8 cellular contexts compared by ENCODE assay signal in the genomic region with DNA sequence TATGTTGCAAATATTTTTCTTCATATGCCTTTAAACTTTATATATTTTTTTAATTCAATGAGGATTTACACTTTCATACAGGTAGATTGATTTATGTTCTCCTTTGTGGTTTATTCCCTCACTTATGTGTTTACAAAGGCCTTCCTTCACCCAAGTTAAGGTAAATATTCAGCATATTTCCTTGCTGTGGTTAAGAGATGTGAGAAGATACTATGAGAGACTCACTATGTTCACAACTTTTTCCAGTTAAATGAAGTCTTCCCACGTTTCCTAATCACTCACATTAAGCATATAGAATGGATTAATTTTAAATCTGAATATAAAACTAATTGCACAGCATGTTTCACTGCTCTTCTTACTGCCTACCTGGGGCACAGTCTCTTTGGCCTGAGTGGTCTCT. TPM values are rescaled to one million over a fixed set of nuclear protein-coding genes. Genes with fewer than 3 reads are reported as not detected.
DNase-seq lines count a peak whose midpoint lies in the region; ATAC-seq lines count a peak whose summit lies in the region.

No MANE protein-coding gene starts in this region.

- H3K27ac ChIP-seq in iPS-20b (ENCODE audit: low read length): peak overlapping the region; percentile 88
- peak overlapping the region; percentile 80 for H3K27ac ChIP-seq in substantia nigra (ENCODE audit: low read depth, low read length, poor library complexity, severe bottlenecking)

- no peaks in the 10 kb centered on the region for H3K27me3 Mint-ChIP-seq in T-helper 2 cell treated with Interferon-gamma antibody and Interleukin-4, amounts not matched to agents 5 μg/mL and 100 μg/mL, for 36 hours (ENCODE audit: low read depth)
- H3K27me3 Mint-ChIP-seq in activated CD8-positive, alpha-beta T cell treated with anti-CD3 and anti-CD28 coated beads, Interleukin-2, amount 10 ng/mL, durations not matched to agents 7 days and 5 days (ENCODE audit: low read depth): no peaks in the 10 kb centered on the region

- H3K4me3 ChIP-seq in iPS-20b (ENCODE audit: low read length): peak overlapping the region; percentile 84

- peak overlapping the region; percentile 96 for H3K4me3 Mint-ChIP-seq in T-helper 2 cell treated with Interferon-gamma antibody and Interleukin-4, amounts not matched to agents 5 μg/mL and 100 μg/mL, for 36 hours
- peak overlapping the region; percentile 92 for H3K4me3 Mint-ChIP-seq in activated CD8-positive, alpha-beta T cell treated with anti-CD3 and anti-CD28 coated beads, Interleukin-2, amount 10 ng/mL, durations not matched to agents 7 days and 5 days

- peaks cover 10% of the 10 kb centered on the region for H3K36me3 Mint-ChIP-seq in T-helper 2 cell treated with Interferon-gamma antibody and Interleukin-4, amounts not matched to agents 5 μg/mL and 100 μg/mL, for 36 hours (ENCODE audit: low read depth)
- peaks cover 11% of the 10 kb centered on the region for H3K36me3 Mint-ChIP-seq in activated CD8-positive, alpha-beta T cell treated with anti-CD3 and anti-CD28 coated beads, Interleukin-2, amount 10 ng/mL, durations not matched to agents 7 days and 5 days (ENCODE audit: low read depth)

- no peaks in the 10 kb centered on the region for H3K9me3 Mint-ChIP-seq in T-helper 2 cell treated with Interferon-gamma antibody and Interleukin-4, amounts not matched to agents 5 μg/mL and 100 μg/mL, for 36 hours
- no peaks in the 10 kb centered on the region for H3K9me3 Mint-ChIP-seq in activated CD8-positive, alpha-beta T cell treated with anti-CD3 and anti-CD28 coated beads, Interleukin-2, amount 10 ng/mL, durations not matched to agents 7 days and 5 days (ENCODE audit: insufficient read depth)

- peaks cover 44% of the 10 kb centered on the region for H3K4me1 Mint-ChIP-seq in T-helper 2 cell treated with Interferon-gamma antibody and Interleukin-4, amounts not matched to agents 5 μg/mL and 100 μg/mL, for 36 hours (ENCODE audit: low read depth)
- peaks cover 52% of the 10 kb centered on the region for H3K4me1 Mint-ChIP-seq in activated CD8-positive, alpha-beta T cell treated with anti-CD3 and anti-CD28 coated beads, Interleukin-2, amount 10 ng/mL, durations not matched to agents 7 days and 5 days (ENCODE audit: low read depth)

- H3K9ac ChIP-seq in iPS-20b (ENCODE audit: low read depth, low read length): peak overlapping the region; percentile 81

- DNase-seq in T-helper 2 cell treated with Interferon-gamma antibody and Interleukin-4, amounts not matched to agents 5 μg/mL and 100 μg/mL, for 36 hours (ENCODE audit: low spot score): no peak
- DNase-seq in T-helper 2 cell: no peak
- DNase-seq in activated CD8-positive, alpha-beta T cell treated with anti-CD3 and anti-CD28 coated beads, Interleukin-2, amount 10 ng/mL, durations not matched to agents 7 days and 5 days: no peak
- no peak for DNase-seq in substantia nigra (lab: John Stamatoyannopoulos, UW)
- DNase-seq in NOMO-1 (lab: John Stamatoyannopoulos, UW; ENCODE audit: unreplicated experiment in 2 of 2): no peak
- DNase-seq in NCI-H2171 (lab: John Stamatoyannopoulos, UW): no peak
- no peak for DNase-seq in stimulated activated CD4-positive, alpha-beta T cell treated with anti-CD3 and anti-CD28 coated beads, Interleukin-4, amount 100 ng/mL, for 4 hours

- H3K4me1 ChIP-seq in iPS-20b (ENCODE audit: insufficient read depth, low read length): peaks cover 31% of the 10 kb centered on the region

- CTCF ChIA-PET in activated CD8-positive, alpha-beta T cell treated with anti-CD3 and anti-CD28 coated beads, Interleukin-2, amount 10 ng/mL, durations not matched to agents 7 days and 5 days (lab: Charles Lee): interaction anchor here (0.7 to 6.6 kb wide), 9 partner anchors 10 to 61 kb away, joined by 3 to 76 read pairs (median 6); partner anchors contain the start of gene XRCC5

- ATAC-seq in activated CD8-positive, alpha-beta T cell treated with anti-CD3 and anti-CD28 coated beads, Interleukin-2, amount 10 ng/mL, durations not matched to agents 7 days and 5 days: no peak

- H3K9me3 ChIP-seq in iPS-20b (ENCODE audit: insufficient read depth, low read depth, low read length): no peaks in the 10 kb centered on the region

- POLR2A ChIA-PET in activated CD8-positive, alpha-beta T cell treated with anti-CD3 and anti-CD28 coated beads, Interleukin-2, amount 10 ng/mL, durations not matched to agents 7 days and 5 days (lab: Charles Lee): interaction anchor here (1.0 to 2.2 kb wide), 3 partner anchors 11 to 33 kb away, joined by 3 to 13 read pairs (median 5); partner anchors contain the start of gene XRCC5

- peak overlapping the region; percentile 83 for H3K27ac Mint-ChIP-seq in T-helper 2 cell treated with Interferon-gamma antibody and Interleukin-4, amounts not matched to agents 5 μg/mL and 100 μg/mL, for 36 hours
- H3K27ac Mint-ChIP-seq in activated CD8-positive, alpha-beta T cell treated with anti-CD3 and anti-CD28 coated beads, Interleukin-2, amount 10 ng/mL, durations not matched to agents 7 days and 5 days: peak overlapping the region; percentile 83

- H3K36me3 ChIP-seq in iPS-20b (ENCODE audit: insufficient read depth, low read depth, low read length): peaks cover 4% of the 10 kb centered on the region; the same call in 1 of the 2 replicates

- no peaks in the 10 kb centered on the region for H3K27me3 ChIP-seq in iPS-20b (ENCODE audit: insufficient read depth, low read length)

RNA-seq across cellular contexts. Expression of gene PECR, which starts 0.6 kb away (rescaled TPM):
- 10 to 100 TPM; 29.0 to 30.3 TPM for total RNA-seq in activated CD8-positive, alpha-beta T cell treated with anti-CD3 and anti-CD28 coated beads, Interleukin-2, amount 10 ng/mL, durations not matched to agents 7 days and 5 days

RNA-seq across cellular contexts. Expression of gene TMEM169, which starts 0.7 kb away (rescaled TPM):
- 1 to 10 TPM; 1.2 to 1.4 TPM for total RNA-seq in activated CD8-positive, alpha-beta T cell treated with anti-CD3 and anti-CD28 coated beads, Interleukin-2, amount 10 ng/mL, durations not matched to agents 7 days and 5 days

RNA-seq across cellular contexts. Expression of gene XRCC5, which starts 28.1 kb away (rescaled TPM):
- 100 to 1,000 TPM; 362 to 394 TPM for total RNA-seq in activated CD8-positive, alpha-beta T cell treated with anti-CD3 and anti-CD28 coated beads, Interleukin-2, amount 10 ng/mL, durations not matched to agents 7 days and 5 days
